Comparison of ENCODE assay signal across 12 cellular contexts in the genomic region with DNA sequence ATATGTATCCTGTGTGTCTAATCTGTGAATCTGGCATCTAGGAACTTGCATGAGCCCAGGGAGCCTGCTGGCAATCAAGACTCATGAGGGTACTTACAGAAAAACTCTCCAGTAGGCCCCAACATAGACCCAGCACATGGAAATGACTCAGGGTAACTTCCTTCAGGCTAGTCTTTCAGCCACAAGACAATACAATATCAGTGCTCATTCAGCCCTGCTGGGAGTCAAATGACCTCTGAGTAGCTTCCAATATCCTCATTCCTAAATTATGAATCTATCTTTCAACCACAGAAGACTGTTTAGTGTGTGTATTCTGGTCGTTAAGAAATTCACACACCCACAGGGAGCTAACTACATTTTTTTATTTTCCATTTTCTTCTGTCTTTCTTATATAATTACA.
DNase-seq lines count a peak whose midpoint lies in the region; ATAC-seq and TF ChIP-seq lines count a peak whose summit lies in the region.
"Had no signal": no experiment of that assay in that cellular context is flagged by ENCODE, and none has a peak within 500 bp of the region (broad histone marks: within the 10 kb centered on the region; RNA-seq: fewer than 3 reads in every experiment).

No MANE protein-coding gene starts in this region.

- peak overlapping the region; percentile 74 for H2AFZ ChIP-seq in mammary epithelial cell (ENCODE audit: low read depth, low read length)

- WGBS in mammary epithelial cell (ENCODE audit: low coverage, missing lambda C conversion rate): 0% methylated on average over 1 of the region's 1 CpG

- no TSS peak for BruUV-seq in mammary epithelial cell (replicated peaks; lab: Mats Ljungman, UMichigan)

- H3K9me3 ChIP-seq in mammary epithelial cell (replicated peaks; ENCODE audit: insufficient read depth, low read length) (no peaks in the 10 kb centered on the region), left lung (no peaks in the 10 kb centered on the region)
- H3K9me3 ChIP-seq: mucosa of descending colon had no signal

- peak overlapping the region; percentile 59 for H3K9ac ChIP-seq in mammary epithelial cell (ENCODE audit: insufficient read depth, low read length)

- no peaks in the 10 kb centered on the region for H3K36me3 ChIP-seq in mammary epithelial cell (ENCODE audit: insufficient read depth, low read length)
- no peaks in the 10 kb centered on the region for H3K36me3 ChIP-seq in left lung

- no peaks in the 10 kb centered on the region for H4K20me1 ChIP-seq in mammary epithelial cell (ENCODE audit: insufficient read depth, low read length)

- H3K4me2 ChIP-seq in mammary epithelial cell (ENCODE audit: insufficient read depth, low read depth, low read length): peak overlapping the region; percentile 36

- TF ChIP-seq CTCF in AG10803 (conservative IDR thresholded peaks at IDR 0.05; ENCODE audit: low read length) (no peak), mammary epithelial cell (conservative IDR thresholded peaks at IDR 0.05 in 1 of 2, IDR thresholded peaks at IDR 0.05 in 1 of 2; ENCODE audit: extremely low read depth in 1 of 2, insufficient read depth in 1 of 2, low read depth in 1 of 2, low read length in 2 of 2) (no peak), left lung (IDR thresholded peaks at IDR 0.05) (no peak)

- DNase-seq in AG10803 (ENCODE audit: low read depth): peak; percentile 91
- peak; percentile 92 for DNase-seq in NCI-H226
- peak; percentile 98 for DNase-seq in mammary epithelial cell
- no peak for DNase-seq in left lung
- DNase-seq in iPS-NIHi7 (ENCODE audit: extremely low spot score): no peak
- DNase-seq: activated CD4-positive, alpha-beta T cell treated with anti-CD3 and anti-CD28 coated beads, Interleukin-2, amount 50 U/mL, for 4 hours; CD4-positive, CD25-positive, alpha-beta regulatory T cell; mucosa of descending colon; NCI-H1105 had no signal

- in situ Hi-C loops in mammary epithelial cell (cut with MboI; ENCODE audit: low sequenced_read_pairs in 2 of 2): no loop called here

- H3K4me3 ChIP-seq in AG10803 (ENCODE audit: low read length): no peak overlapping the region
- H3K4me3 ChIP-seq in mammary epithelial cell (replicated peaks in 1 of 3; ENCODE audit: insufficient read depth in 1 of 3, low read depth in 2 of 3, low read length in 3 of 3): no peak overlapping the region
- no peak overlapping the region for H3K4me3 ChIP-seq in left lung
- H3K4me3 ChIP-seq: mucosa of descending colon had no signal

- intact Hi-C loops in mammary epithelial cell (cut with micrococcal nuclease) (loop anchor here (2.0 kb wide), 1 partner anchor 21 kb away; no protein-coding TSS in a partner anchor), left lung (cut with DNase I) (no loop called here)

- ATAC-seq in left lung (peak; percentile 45), GM18520 (IDR thresholded peaks at IDR 0.05; ENCODE audit: unreplicated experiment) (no peak), HG02798 (IDR thresholded peaks at IDR 0.05; ENCODE audit: poor library complexity, unreplicated experiment) (no peak), GM21423 (IDR thresholded peaks at IDR 0.05; ENCODE audit: unreplicated experiment) (no peak)
- ATAC-seq: mucosa of descending colon had no signal

- CTCF ChIA-PET in mammary epithelial cell (lab: Charles Lee; ENCODE audit: low non-redundant PET): interaction anchor here (0.6 kb wide), 1 partner anchor 57 kb away, joined by 6 read pairs; no protein-coding TSS in a partner anchor

- dilution Hi-C loops in mammary epithelial cell (cut with HindIII; ENCODE audit: low sequenced_read_pairs): no loop called here

- H3K27me3 ChIP-seq in mammary epithelial cell (ENCODE audit: insufficient read depth, low read length): no peaks in the 10 kb centered on the region
- no peaks in the 10 kb centered on the region for H3K27me3 ChIP-seq in left lung

- H3K79me2 ChIP-seq in mammary epithelial cell (ENCODE audit: insufficient read depth, low read length): no peaks in the 10 kb centered on the region

- H3K4me1 ChIP-seq in mammary epithelial cell (ENCODE audit: insufficient read depth, low read length) (peaks cover 14% of the 10 kb centered on the region), left lung (no peaks in the 10 kb centered on the region)

- peak overlapping the region; percentile 97 for H3K27ac ChIP-seq in mammary epithelial cell (ENCODE audit: insufficient read depth, low read depth, low read length)
- H3K27ac ChIP-seq in left lung: no peak overlapping the region

Comparison
In these comparisons a context has a peak if more than half of its experiments do, and no peak if none do; other contexts are left out.
1. DNase-seq: peak in AG10803 (single experiment), NCI-H226 (single experiment) and mammary epithelial cell (single experiment); none in left lung (0 of 2) and iPS-NIHi7 (single experiment).